Comparison of ENCODE assay signal across 14 cellular contexts in genomic region chr12:79439179-79439825, GRCh38.
"Had no signal": no experiment of that assay in that cellular context is flagged by ENCODE, and none has a peak within 500 bp of the region (broad histone marks: within the 10 kb centered on the region; RNA-seq: fewer than 3 reads in every experiment).

No MANE protein-coding gene starts in this region.

- H3K27ac ChIP-seq: psoas muscle, right lobe of liver, spleen, upper lobe of left lung had no signal

- H3K9me3 ChIP-seq: psoas muscle, right lobe of liver, spleen, upper lobe of left lung had no signal

- ATAC-seq: psoas muscle; right lobe of liver; stimulated activated naive CD8-positive, alpha-beta T cell treated with anti-CD3 and anti-CD28 coated beads, Interleukin-15, amount 100 ng/mL, for 72 hours had no signal

- H3K4me3 Mint-ChIP-seq: activated B cell treated with CpG ODN at 0.5 μM for 24 hours; activated naive CD8-positive, alpha-beta T cell treated with anti-CD3 and anti-CD28 coated beads for 36 hours; activated T-helper 1 cell treated with anti-CD3 and anti-CD28 coated beads, Interleukin-12 subunit alpha, Interleukin-12 subunit beta, Interleukin-2, Interleukin-4 antibody, amounts not matched to agents 30 ng/mL and 10 ng/mL and 1 ng/mL, durations not matched to agents 14 hours and 24 hours and 36 hours; mesothelial cell of epicardium; neural crest cell; stimulated activated naive CD8-positive, alpha-beta T cell treated with anti-CD3 and anti-CD28 coated beads, Interleukin-15, amount 100 ng/mL, for 72 hours had no signal

- H3K4me1 ChIP-seq: psoas muscle, right lobe of liver, spleen, upper lobe of left lung had no signal

- H3K27ac Mint-ChIP-seq: activated B cell treated with CpG ODN at 0.5 μM for 24 hours; activated naive CD8-positive, alpha-beta T cell treated with anti-CD3 and anti-CD28 coated beads for 36 hours; activated T-helper 1 cell treated with anti-CD3 and anti-CD28 coated beads, Interleukin-12 subunit alpha, Interleukin-12 subunit beta, Interleukin-2, Interleukin-4 antibody, amounts not matched to agents 30 ng/mL and 10 ng/mL and 1 ng/mL, durations not matched to agents 14 hours and 24 hours and 36 hours; stimulated activated naive CD8-positive, alpha-beta T cell treated with anti-CD3 and anti-CD28 coated beads, Interleukin-15, amount 100 ng/mL, for 72 hours had no signal

- H3K4me1 Mint-ChIP-seq: activated B cell treated with CpG ODN at 0.5 μM for 24 hours; activated naive CD8-positive, alpha-beta T cell treated with anti-CD3 and anti-CD28 coated beads for 36 hours; stimulated activated naive CD8-positive, alpha-beta T cell treated with anti-CD3 and anti-CD28 coated beads, Interleukin-15, amount 100 ng/mL, for 72 hours had no signal

- H3K9me3 Mint-ChIP-seq: activated B cell treated with CpG ODN at 0.5 μM for 24 hours; activated naive CD8-positive, alpha-beta T cell treated with anti-CD3 and anti-CD28 coated beads for 36 hours; activated T-helper 1 cell treated with anti-CD3 and anti-CD28 coated beads, Interleukin-12 subunit alpha, Interleukin-12 subunit beta, Interleukin-2, Interleukin-4 antibody, amounts not matched to agents 30 ng/mL and 10 ng/mL and 1 ng/mL, durations not matched to agents 14 hours and 24 hours and 36 hours; mesothelial cell of epicardium; neural crest cell; stimulated activated naive CD8-positive, alpha-beta T cell treated with anti-CD3 and anti-CD28 coated beads, Interleukin-15, amount 100 ng/mL, for 72 hours had no signal

- H3K27me3 ChIP-seq: right lobe of liver, spleen, upper lobe of left lung had no signal

- H3K36me3 Mint-ChIP-seq: activated naive CD8-positive, alpha-beta T cell treated with anti-CD3 and anti-CD28 coated beads for 36 hours; mesothelial cell of epicardium had no signal

- H3K36me3 ChIP-seq: right lobe of liver, spleen, upper lobe of left lung had no signal

- DNase-seq: activated B cell treated with CpG ODN at 0.5 μM for 24 hours; activated CD4-positive, alpha-beta T cell treated with anti-CD3 and anti-CD28 coated beads, Interleukin-2, amount 50 U/mL, for 1 hour; activated CD8-positive, alpha-beta memory T cell treated with anti-CD3 and anti-CD28 coated beads for 24 hours; activated naive CD8-positive, alpha-beta T cell treated with anti-CD3 and anti-CD28 coated beads for 36 hours; hippocampal formation; kidney; psoas muscle; right lobe of liver; spleen; stimulated activated naive CD8-positive, alpha-beta T cell treated with anti-CD3 and anti-CD28 coated beads, Interleukin-15, amount 100 ng/mL, for 72 hours; upper lobe of left lung had no signal

- H3K4me3 ChIP-seq: psoas muscle, right lobe of liver, spleen, upper lobe of left lung had no signal
